In genomic region chr9:69046723-69047122, GRCh38 we compare ENCODE assay signal across 27 cellular contexts. TPM values are rescaled to one million over a fixed set of nuclear protein-coding genes. Genes with fewer than 3 reads are reported as not detected.
"Had no signal": no experiment of that assay in that cellular context is flagged by ENCODE, and none has a peak within 500 bp of the region (broad histone marks: within the 10 kb centered on the region; RNA-seq: fewer than 3 reads in every experiment).

No MANE protein-coding gene starts in this region.

- H3K4me1 ChIP-seq: breast epithelium had no signal

- H3K4me2 ChIP-seq: KMS-11 had no signal

- H3K9ac ChIP-seq: KMS-11 had no signal

- H3K4me3 ChIP-seq: breast epithelium, MG63 had no signal

- ATAC-seq: activated CD8-positive, alpha-beta memory T cell treated with anti-CD3 and anti-CD28 coated beads, Interleukin-2, amount 10 ng/mL, durations not matched to agents 7 days and 5 days; Panc1; T-helper 17 cell; WTC11 had no signal

- H3K9me3 ChIP-seq: breast epithelium, MG63 had no signal

- DNase-seq: activated CD4-positive, alpha-beta T cell treated with anti-CD3 and anti-CD28 coated beads for 1 hour; activated CD4-positive, alpha-beta T cell treated with anti-CD3 and anti-CD28 coated beads, Interleukin-2, amount 10 ng/mL, durations not matched to agents 24 days and 14 days; activated CD4-positive, alpha-beta T cell treated with anti-CD3 and anti-CD28 coated beads, Interleukin-2, amount 50 U/mL, for 48 hours; activated CD8-positive, alpha-beta memory T cell treated with anti-CD3 and anti-CD28 coated beads, Interleukin-2, amount 10 ng/mL, durations not matched to agents 7 days and 5 days; activated effector memory CD4-positive, alpha-beta T cell treated with Interleukin-2 at 50 U/mL for 16 hours; activated naive CD4-positive, alpha-beta T cell; activated T-cell treated with anti-CD3 and anti-CD28 coated beads, Interleukin-2, amount 50 U/mL, for 24 hours; NCI-H1092 treated with DMSO at 0.1 percent for 48 hours; NCI-H1417 treated with DMSO at 0.1 percent for 48 hours; NCI-H1694; NCI-H2029; NCI-H510A treated with DMSO at 0.1 percent for 48 hours; NCI-H69; NK-92 treated with Interleukin-12 subunit alpha and Interleukin-12 subunit beta, amount 100 ng/mL, for 24 hours; OCI-M1; SHP77 treated with DMSO at 0.1 percent for 48 hours; T-helper 17 cell; T-helper 9 cell had no signal

- H3K27ac ChIP-seq: breast epithelium, KMS-11, RWPE1 had no signal

- H3K36me3 ChIP-seq: breast epithelium, MG63 had no signal

- H3K27me3 ChIP-seq: breast epithelium, MG63 had no signal

RNA-seq across cellular contexts. Expression of gene PRKACG, which starts 32.8 kb away (rescaled TPM):
- total RNA-seq: activated CD4-positive, alpha-beta T cell treated with anti-CD3 and anti-CD28 coated beads, Interleukin-2, amount 10 ng/mL, durations not matched to agents 24 days and 14 days; activated CD8-positive, alpha-beta memory T cell treated with anti-CD3 and anti-CD28 coated beads, Interleukin-2, amount 10 ng/mL, durations not matched to agents 7 days and 5 days; activated T-helper 1 cell treated with anti-CD3 and anti-CD28 coated beads, Interleukin-12 subunit alpha, Interleukin-12 subunit beta, Interleukin-2, Interleukin-4 antibody, amounts not matched to agents 30 ng/mL and 10 ng/mL and 1 ng/mL, durations not matched to agents 14 hours and 24 hours and 36 hours; aorta; breast epithelium; SK-MEL-5; T-helper 17 cell; WTC11 had no signal
- polyA plus RNA-seq: aorta had no signal
